Comparison of ENCODE assay signal across 9 cellular contexts in the genomic region with DNA sequence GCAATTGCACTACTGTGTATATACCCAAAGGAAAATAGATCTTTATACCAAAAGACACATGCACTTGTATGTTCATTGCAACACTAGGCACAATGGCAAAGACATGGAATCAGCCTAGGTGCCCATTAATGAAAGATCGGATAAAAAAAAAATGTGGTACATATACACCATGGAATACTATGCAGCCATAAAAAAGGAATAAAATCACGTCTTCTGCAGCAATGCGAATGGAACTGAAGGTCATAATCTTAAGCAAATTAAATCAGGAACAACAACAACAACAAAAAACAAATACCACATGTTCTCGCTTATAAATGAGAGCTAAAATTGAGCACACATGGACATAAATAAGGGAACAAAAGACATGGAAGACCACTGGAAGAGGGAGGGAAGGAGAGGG.
"Had no signal": no experiment of that assay in that cellular context is flagged by ENCODE, and none has a peak within 500 bp of the region (broad histone marks: within the 10 kb centered on the region; RNA-seq: fewer than 3 reads in every experiment).

No MANE protein-coding gene starts in this region.

- H3K9me3 ChIP-seq: HAP-1 had no signal

- H3K4me2 ChIP-seq: GM23338 had no signal

- ATAC-seq: GM23338, HCT116 had no signal

- H2AFZ ChIP-seq: GM23248, GM23338 had no signal

- H3K36me3 ChIP-seq: HAP-1 had no signal

- H3K27ac ChIP-seq: GM23248 had no signal

- H3K4me3 ChIP-seq: GM23248, GM23338, HAP-1 had no signal

- DNase-seq: GM23248, GOT3, H7, H9, HCEC 1CT, HFFc6 had no signal

- H3K4me1 ChIP-seq: HAP-1 had no signal

- H3K9ac ChIP-seq: GM23248 had no signal
